In the genomic region with DNA sequence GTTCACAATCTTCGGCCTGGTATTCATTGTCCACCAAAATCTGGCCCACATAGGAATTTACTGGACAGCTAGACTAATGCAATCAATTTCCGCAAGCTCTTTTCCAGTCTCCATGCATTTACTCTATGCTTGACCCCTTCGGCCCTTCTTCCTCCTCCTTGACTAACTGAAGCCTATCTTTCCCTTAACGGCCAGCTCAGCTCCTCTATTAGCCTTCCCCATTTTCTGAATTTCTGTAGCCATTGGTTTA, we compare ENCODE assay signal across 8 cellular contexts. TPM values are rescaled to one million over a fixed set of nuclear protein-coding genes. Genes with fewer than 3 reads are reported as not detected.
DNase-seq lines count a peak whose midpoint lies in the region; ATAC-seq and TF ChIP-seq lines count a peak whose summit lies in the region.

No MANE protein-coding gene starts in this region.

- no peaks in the 10 kb centered on the region for H3K27me3 Mint-ChIP-seq in activated T-helper 1 cell treated with anti-CD3 and anti-CD28 coated beads, Interleukin-12 subunit alpha, Interleukin-12 subunit beta, Interleukin-2, Interleukin-4 antibody, amounts not matched to agents 30 ng/mL and 10 ng/mL and 1 ng/mL, durations not matched to agents 14 hours and 24 hours and 36 hours (ENCODE audit: insufficient read depth)

- no peaks in the 10 kb centered on the region for H3K36me3 ChIP-seq in cardiac muscle cell
- H3K36me3 ChIP-seq in kidney epithelial cell (ENCODE audit: control insufficient read depth, insufficient read depth, low read length), result no peaks in the 10 kb centered on the region
- no peaks in the 10 kb centered on the region for H3K36me3 ChIP-seq in upper lobe of left lung

- H3K4me1 ChIP-seq in cardiac muscle cell (ENCODE audit: low read depth) (no peaks in the 10 kb centered on the region), upper lobe of left lung (peaks cover 0 to 9% (median 2%) of the 10 kb centered on the region in 4 donors)

- 0 to 30% methylated on average over 4 of the region's 4 CpGs for WGBS in upper lobe of left lung, 2 donors

- H3K9me3 ChIP-seq in cardiac muscle cell (ENCODE audit: low read depth) (no peaks in the 10 kb centered on the region), upper lobe of left lung (no peaks in the 10 kb centered on the region)

- TF ChIP-seq POLR2A in upper lobe of left lung (IDR thresholded peaks at IDR 0.05), result no peak

- TF ChIP-seq CTCF in cardiac muscle cell (IDR thresholded peaks at IDR 0.05; ENCODE audit: low read depth, low read length) (no peak), kidney epithelial cell (IDR thresholded peaks at IDR 0.05; ENCODE audit: insufficient read depth, low read length, poor library complexity, severe bottlenecking) (no peak), upper lobe of left lung (IDR thresholded peaks at IDR 0.05) (no peak)

- ATAC-seq in upper lobe of left lung (ENCODE audit: low FRiP score in 2 of 2) (no peak), GM18909 (IDR thresholded peaks at IDR 0.05; ENCODE audit: poor library complexity, unreplicated experiment) (no peak)

- H3K4me1 Mint-ChIP-seq in activated T-helper 1 cell treated with anti-CD3 and anti-CD28 coated beads, Interleukin-12 subunit alpha, Interleukin-12 subunit beta, Interleukin-2, Interleukin-4 antibody, amounts not matched to agents 30 ng/mL and 10 ng/mL and 1 ng/mL, durations not matched to agents 14 hours and 24 hours and 36 hours (ENCODE audit: low read depth), result peaks cover 6% of the 10 kb centered on the region

- peak overlapping the region; percentile 87 for H3K27ac Mint-ChIP-seq in activated T-helper 1 cell treated with anti-CD3 and anti-CD28 coated beads, Interleukin-12 subunit alpha, Interleukin-12 subunit beta, Interleukin-2, Interleukin-4 antibody, amounts not matched to agents 30 ng/mL and 10 ng/mL and 1 ng/mL, durations not matched to agents 14 hours and 24 hours and 36 hours

- no peaks in the 10 kb centered on the region for H3K9me3 Mint-ChIP-seq in activated T-helper 1 cell treated with anti-CD3 and anti-CD28 coated beads, Interleukin-12 subunit alpha, Interleukin-12 subunit beta, Interleukin-2, Interleukin-4 antibody, amounts not matched to agents 30 ng/mL and 10 ng/mL and 1 ng/mL, durations not matched to agents 14 hours and 24 hours and 36 hours

- no peak for TF ChIP-seq EP300 in upper lobe of left lung (IDR thresholded peaks at IDR 0.05)

- H3K27ac ChIP-seq in cardiac muscle cell, result peak overlapping the region; percentile 82
- peak overlapping the region; percentile 89 to 92 (median 90) for H3K27ac ChIP-seq in upper lobe of left lung

- H3K4me3 ChIP-seq in cardiac muscle cell (peak overlapping the region; percentile 68), kidney epithelial cell (ENCODE audit: low read depth, low read length) (peak overlapping the region; percentile 65), upper lobe of left lung (peak overlapping the region; percentile 37 to 82 (median 70))

- intact Hi-C loops in cardiac septum (cut with DNase I), result no loop called here
- intact Hi-C loops in activated T-helper 1 cell treated with anti-CD3 and anti-CD28 coated beads, Interleukin-12 subunit alpha, Interleukin-12 subunit beta, Interleukin-2, Interleukin-4 antibody, amounts not matched to agents 30 ng/mL and 10 ng/mL and 1 ng/mL, durations not matched to agents 14 hours and 24 hours and 36 hours (cut with micrococcal nuclease), result loop anchor here (1.0 to 2.0 kb wide), 3 partner anchors 30 to 310 kb away; no protein-coding TSS in a partner anchor

- DNase-seq in cardiac muscle cell (ENCODE audit: low read depth in 1 of 2, low spot score in 1 of 2) (no peak), cardiac septum (ENCODE audit: low spot score) (no peak), kidney epithelial cell (ENCODE audit: low read depth) (no peak), upper lobe of left lung (no peak), NCI-H82 treated with DMSO at 0.1 percent for 48 hours (lab: John Stamatoyannopoulos, UW; ENCODE audit: unreplicated experiment) (no peak), D341Med (ENCODE audit: low spot score) (no peak)
- DNase-seq in activated T-helper 1 cell treated with anti-CD3 and anti-CD28 coated beads, Interleukin-12 subunit alpha, Interleukin-12 subunit beta, Interleukin-2, Interleukin-4 antibody, amounts not matched to agents 30 ng/mL and 10 ng/mL and 1 ng/mL, durations not matched to agents 14 hours and 24 hours and 36 hours (ENCODE audit: low spot score), result no peak

- H3K36me3 Mint-ChIP-seq in activated T-helper 1 cell treated with anti-CD3 and anti-CD28 coated beads, Interleukin-12 subunit alpha, Interleukin-12 subunit beta, Interleukin-2, Interleukin-4 antibody, amounts not matched to agents 30 ng/mL and 10 ng/mL and 1 ng/mL, durations not matched to agents 14 hours and 24 hours and 36 hours (ENCODE audit: low read depth), result no peaks in the 10 kb centered on the region

- H3K27me3 ChIP-seq in cardiac muscle cell, result no peaks in the 10 kb centered on the region
- no peaks in the 10 kb centered on the region for H3K27me3 ChIP-seq in kidney epithelial cell (ENCODE audit: control insufficient read depth, insufficient read depth, low read length)
- H3K27me3 ChIP-seq in upper lobe of left lung, result peaks cover 0 to 8% (median 0%) of the 10 kb centered on the region in 4 donors

- H3K4me3 Mint-ChIP-seq in activated T-helper 1 cell treated with anti-CD3 and anti-CD28 coated beads, Interleukin-12 subunit alpha, Interleukin-12 subunit beta, Interleukin-2, Interleukin-4 antibody, amounts not matched to agents 30 ng/mL and 10 ng/mL and 1 ng/mL, durations not matched to agents 14 hours and 24 hours and 36 hours, result peak overlapping the region; percentile 85

RNA-seq across cellular contexts. Expression of a gene that starts 1.2 kb away (rescaled TPM):
- total RNA-seq in cardiac muscle cell, result 25.0 and 47.3 TPM in 2 replicates
- polyA plus RNA-seq in cardiac muscle cell, result 34.8 and 43.4 TPM in 2 replicates
- 22.3 TPM for total RNA-seq in cardiac septum
- 20.0 and 20.3 TPM in 2 replicates for total RNA-seq in activated T-helper 1 cell treated with anti-CD3 and anti-CD28 coated beads, Interleukin-12 subunit alpha, Interleukin-12 subunit beta, Interleukin-2, Interleukin-4 antibody, amounts not matched to agents 30 ng/mL and 10 ng/mL and 1 ng/mL, durations not matched to agents 14 hours and 24 hours and 36 hours
- total RNA-seq in kidney epithelial cell, result 13.8 and 18.1 TPM in 2 replicates
- 10 to 100 TPM; 19.2 to 74.4 (median 25.9) TPM for total RNA-seq in upper lobe of left lung
